9 cellular contexts compared by ENCODE assay signal in the genomic region with DNA sequence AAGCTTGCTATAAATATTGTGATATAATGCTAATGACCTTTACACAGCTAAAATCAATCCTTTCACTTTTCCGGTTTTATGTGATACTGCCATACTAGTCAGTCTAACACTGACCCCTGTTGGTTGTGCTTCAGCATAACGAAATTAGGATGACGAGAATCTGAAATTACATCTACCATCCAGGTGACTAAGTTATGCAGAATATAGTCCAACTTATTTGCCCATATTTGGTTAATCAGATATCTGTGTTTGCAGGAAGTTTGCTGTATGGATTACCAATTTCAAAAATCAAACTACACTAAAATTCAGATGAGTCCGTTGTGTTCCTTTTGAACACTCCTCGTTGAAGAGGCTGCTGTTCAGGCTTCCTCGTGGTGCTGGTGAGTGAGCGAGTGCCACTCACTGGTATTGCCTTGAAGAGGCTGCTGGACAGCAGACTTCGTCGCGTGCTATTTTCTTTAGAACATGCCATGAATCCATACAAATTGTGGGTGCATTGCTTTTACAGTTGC. TPM values are rescaled to one million over a fixed set of nuclear protein-coding genes. Genes with fewer than 3 reads are reported as not detected.
DNase-seq lines count a peak whose midpoint lies in the region; ATAC-seq, FAIRE-seq and TF ChIP-seq lines count a peak whose summit lies in the region.
"Had no signal": no experiment of that assay in that cellular context is flagged by ENCODE, and none has a peak within 500 bp of the region (broad histone marks: within the 10 kb centered on the region; RNA-seq: fewer than 3 reads in every experiment).

No MANE protein-coding gene starts in this region.

- TF ChIP-seq CTCF in GM12873 (IDR thresholded peaks at IDR 0.05; ENCODE audit: insufficient read depth, low read depth, low read length, missing control alignments) (peak; percentile 73), GM12878 (IDR thresholded peaks at IDR 0.05 in 2 of 3, conservative IDR thresholded peaks at IDR 0.05 in 1 of 3; ENCODE audit: control insufficient read depth in 2 of 3, extremely low read depth in 1 of 3, insufficient read depth in 1 of 3, low read depth in 3 of 3, low read length in 3 of 3) (peak; percentile 68 to 88 (median 81)), thoracic aorta (IDR thresholded peaks at IDR 0.05) (peak; percentile 72)

- no peak for TF ChIP-seq POLR2A in GM12878 (IDR thresholded peaks at IDR 0.05; ENCODE audit: low read depth, low read length)

- TF ChIP-seq RAD21 in GM12878 (IDR thresholded peaks at IDR 0.05; ENCODE audit: insufficient read depth, low read depth, low read length) = peak; percentile 90

- CTCF ChIA-PET in GM12878 (lab: Yijun Ruan, JAX) = interaction anchor here (0.6 to 3.2 kb wide), 26 partner anchors 9 to 216 kb away, joined by 3 to 23 read pairs (median 5); partner anchors contain the start of genes NSUN2 and SRD5A1

- intact Hi-C loops in GM12878 (cut with micrococcal nuclease; ENCODE audit: unreplicated experiment) = loop anchor here (2.0 to 10.0 kb wide), 4 partner anchors 29 to 1251 kb away; partner anchors contain the start of genes NSUN2 and SRD5A1

- no TSS peak for BruUV-seq in GM12878 (replicated peaks; lab: Mats Ljungman, UMichigan)

- peaks cover 5% of the 10 kb centered on the region; the same call in 1 of the 2 replicates for H4K20me1 ChIP-seq in GM12878 (ENCODE audit: control insufficient read depth, insufficient read depth)

- no peak for TF ChIP-seq EP300 in GM12878 (IDR thresholded peaks at IDR 0.05; ENCODE audit: borderline replicate concordance in 1 of 2, control insufficient read depth in 1 of 2, low read depth in 2 of 2, low read length in 2 of 2)

- no peak overlapping the region for H3K9ac ChIP-seq in GM12878 (ENCODE audit: control insufficient read depth, insufficient read depth, low read length)

- H3K4me2 ChIP-seq in GM12878 (ENCODE audit: control insufficient read depth, insufficient read depth) = no peak overlapping the region

- DNase-seq in Ammon's horn (ENCODE audit: low spot score) (peak; percentile 72), NCI-H2196 treated with DMSO at 0.1 percent for 48 hours (lab: John Stamatoyannopoulos, UW; ENCODE audit: unreplicated experiment) (peak; percentile 23), GM12878 (ENCODE audit: low read depth, low spot score) (no peak), thoracic aorta (ENCODE audit: low spot score) (no peak)
- no peak for DNase-seq in NK-92 treated with Interleukin-12 subunit alpha and Interleukin-12 subunit beta, amount 100 ng/mL, for 24 hours (lab: John Stamatoyannopoulos, UW)

- H3K27ac ChIP-seq in GM12878 (ENCODE audit: control insufficient read depth, insufficient read depth) (no peak overlapping the region), thoracic aorta (peak overlapping the region in 1 of 2 donors; percentile 35)
- H3K27ac ChIP-seq: SJSA1 had no signal

- POLR2A ChIA-PET in GM12878 (lab: Charles Lee) = interaction anchor here (0.6 to 0.8 kb wide), 2 partner anchors 28 to 112 kb away, joined by 3 read pairs; partner anchors contain the start of genes NSUN2 and SRD5A1

- H3K36me3 ChIP-seq in GM12878 (ENCODE audit: control insufficient read depth in 2 of 2, insufficient read depth in 2 of 2, low read length in 1 of 2) = peaks cover 33 to 48% of the 10 kb centered on the region in 2 experiments
- peaks cover 11% of the 10 kb centered on the region for H3K36me3 ChIP-seq in thoracic aorta

- H3K79me2 ChIP-seq in GM12878 (ENCODE audit: control insufficient read depth, insufficient read depth, low read length) = peaks cover 15% of the 10 kb centered on the region

- H3K4me3 ChIP-seq in GM12878 = no peak overlapping the region
- H3K4me3 ChIP-seq in thoracic aorta = no peak overlapping the region
- H3K4me3 ChIP-seq: SJSA1 had no signal

- 67% methylated on average over 10 of the region's 10 CpGs for WGBS in GM12878 (ENCODE audit: insufficient coverage, insufficient replicate concordance, low lambda C conversion rate, missing lambda C conversion rate)

- SMC1A ChIA-PET in GM12878 (lab: Charles Lee; ENCODE audit: uncharacterized antibody, unreplicated experiment) = interaction anchor here (0.5 to 3.3 kb wide), 19 partner anchors 9 to 404 kb away, joined by 3 to 16 read pairs (median 5); partner anchors contain the start of genes NSUN2 and SRD5A1

- H3K9me3 ChIP-seq in GM12878 (replicated peaks; ENCODE audit: control insufficient read depth, insufficient read depth, low read length) (no peaks in the 10 kb centered on the region), thoracic aorta (no peaks in the 10 kb centered on the region)
- H3K9me3 ChIP-seq: SJSA1 had no signal

- H3K27me3 ChIP-seq in GM12878 (replicated peaks in 1 of 2; ENCODE audit: control insufficient read depth in 2 of 2, insufficient read depth in 2 of 2, low read length in 1 of 2) = no peaks in the 10 kb centered on the region
- H3K27me3 ChIP-seq in thoracic aorta (replicated peaks; ENCODE audit: insufficient read depth) = no peaks in the 10 kb centered on the region
- H3K27me3 ChIP-seq: SJSA1 had no signal

- no peak overlapping the region for H2AFZ ChIP-seq in GM12878 (ENCODE audit: control insufficient read depth, low read depth, low read length)

- FAIRE-seq in GM12878 (lab: Jason Lieb, UNC) (peak; percentile 88), islet of Langerhans (lab: Jason Lieb, UNC) (peak; percentile 92)

- in situ Hi-C loops in GM12878 (cut with MboI) = loop anchor here (10.0 kb wide), 1 partner anchor 1261 kb away; no protein-coding TSS in a partner anchor

- peak; percentile 84 for ATAC-seq in HG02938 (IDR thresholded peaks at IDR 0.05; ENCODE audit: unreplicated experiment)
- peak; percentile 77 for ATAC-seq in GM12878
- ATAC-seq in thoracic aorta (ENCODE audit: insufficient number of reproducible peaks, low FRiP score, low read depth) = peak; percentile 39

- RAD21 ChIA-PET in GM12878 (lab: Charles Lee; ENCODE audit: unreplicated experiment) = interaction anchor here (0.6 to 2.2 kb wide), 15 partner anchors 17 to 1250 kb away, joined by 3 to 11 read pairs (median 3); partner anchors contain the start of genes NSUN2 and SRD5A1

- H3K4me1 ChIP-seq in GM12878 (ENCODE audit: control insufficient read depth, insufficient read depth, low read length) (no peaks in the 10 kb centered on the region), thoracic aorta (ENCODE audit: control insufficient read depth in 1 of 2, low read depth in 2 of 2) (peaks cover 0 to 4% of the 10 kb centered on the region in 2 donors)

TF ChIP-seq in GM12878, 131 proteins besides CTCF, POLR2A, EP300 and RAD21:
- TF ChIP-seq STAT1 (conservative IDR thresholded peaks at IDR 0.05) (no peak), USF1 (IDR thresholded peaks at IDR 0.05; ENCODE audit: borderline replicate concordance, extremely low read length, insufficient read depth, low read depth, low read length) (no peak), SMC3 (IDR thresholded peaks at IDR 0.05; ENCODE audit: borderline replicate concordance, low read length) (peak; percentile 84; the same call in 1 of the 2 replicates), POLR2AphosphoS5 (IDR thresholded peaks at IDR 0.05; ENCODE audit: low read length) (peak; percentile 28; the same call in 1 of the 2 replicates)

RNA-seq across cellular contexts. Expression of gene TENT4A, which starts 32.5 kb away (rescaled TPM):
- 184 and 188 TPM in 2 replicates for total RNA-seq in GM12878 (2013; cell fraction: nucleolus; rRNA removed)
- 15.4 and 18.3 TPM in 2 replicates for total RNA-seq in GM12878 (2014; rRNA removed)
- total RNA-seq in GM12878 (2014; rRNA removed; fragmentation: Illumina TruSeq; extraction: Trizol) = 14.4 and 18.4 TPM in 2 replicates
- total RNA-seq in GM12878 (2021) = 26.1 and 30.6 TPM in 2 replicates
- 13.0 TPM for polyA plus RNA-seq in GM12878 (2011; ENCODE audit: low read depth)
- 8.7 and 10.5 TPM in 2 replicates for polyA plus RNA-seq in GM12878 (2011; rRNA removed)
- 7.8 and 8.6 TPM in 2 replicates for polyA plus RNA-seq in GM12878 (2011; cell fraction: cytosol; rRNA removed)
- polyA plus RNA-seq in GM12878 (2011; cell fraction: nucleus; rRNA removed) = 101 and 119 TPM in 2 replicates
- 23.9 and 25.8 TPM in 2 replicates for polyA plus RNA-seq in GM12878 (2012)
- 18.4 and 27.5 TPM in 2 replicates for polyA plus RNA-seq in GM12878 (2014; fragmentation: Illumina TruSeq; extraction: Trizol)
- polyA plus RNA-seq in GM12878 (2014; fragmentation: Nextera tagmentation; extraction: Ambion mirVana) = 1 to 10 TPM; 1.4 to 2.8 TPM
- 25.8 and 28.7 TPM in 2 replicates for polyA plus RNA-seq in GM12878 (2014; rRNA removed)
- 1 to 10 TPM; 2.5 to 3.4 TPM for polyA plus RNA-seq in GM12878 (2016; fragmentation: Nextera tagmentation; extraction: Ambion mirVana)
- polyA minus RNA-seq in GM12878 (2011; rRNA and poly(A)+ RNA removed) = 20.3 and 25.2 TPM in 2 replicates
- 11.1 and 12.5 TPM in 2 replicates for polyA minus RNA-seq in GM12878 (2011; cell fraction: cytosol; rRNA and poly(A)+ RNA removed)
- polyA minus RNA-seq in GM12878 (2011; cell fraction: nucleus; rRNA and poly(A)+ RNA removed) = 49.2 and 70.5 TPM in 2 replicates
- 10 to 100 TPM; 34.5 to 47.6 TPM for total RNA-seq in thoracic aorta

Comparison
In these comparisons a context has a peak if more than half of its experiments do, and no peak if none do; other contexts are left out.
1. DNase-seq: peak in Ammon's horn (single experiment) and NCI-H2196 treated with DMSO at 0.1 percent for 48 hours (single experiment); none in GM12878 (single experiment), thoracic aorta (single experiment) and NK-92 treated with Interleukin-12 subunit alpha and Interleukin-12 subunit beta, amount 100 ng/mL, for 24 hours (single experiment).
2. Peak in every context shown above with its lines, with median percentiles within 50 percentile points of each other: CTCF ChIP-seq and ATAC-seq.